In genomic region chr1:154418062-154418897, GRCh38 we compare ENCODE assay signal across 1 cellular context.
TF ChIP-seq lines count a peak whose summit lies in the region.

No MANE protein-coding gene starts in this region.

TF ChIP-seq in HepG2, 621 proteins besides CTCF, POLR2A, EP300 and RAD21 (continued from another document and continues in another):
- TF ChIP-seq, protein P1, sequence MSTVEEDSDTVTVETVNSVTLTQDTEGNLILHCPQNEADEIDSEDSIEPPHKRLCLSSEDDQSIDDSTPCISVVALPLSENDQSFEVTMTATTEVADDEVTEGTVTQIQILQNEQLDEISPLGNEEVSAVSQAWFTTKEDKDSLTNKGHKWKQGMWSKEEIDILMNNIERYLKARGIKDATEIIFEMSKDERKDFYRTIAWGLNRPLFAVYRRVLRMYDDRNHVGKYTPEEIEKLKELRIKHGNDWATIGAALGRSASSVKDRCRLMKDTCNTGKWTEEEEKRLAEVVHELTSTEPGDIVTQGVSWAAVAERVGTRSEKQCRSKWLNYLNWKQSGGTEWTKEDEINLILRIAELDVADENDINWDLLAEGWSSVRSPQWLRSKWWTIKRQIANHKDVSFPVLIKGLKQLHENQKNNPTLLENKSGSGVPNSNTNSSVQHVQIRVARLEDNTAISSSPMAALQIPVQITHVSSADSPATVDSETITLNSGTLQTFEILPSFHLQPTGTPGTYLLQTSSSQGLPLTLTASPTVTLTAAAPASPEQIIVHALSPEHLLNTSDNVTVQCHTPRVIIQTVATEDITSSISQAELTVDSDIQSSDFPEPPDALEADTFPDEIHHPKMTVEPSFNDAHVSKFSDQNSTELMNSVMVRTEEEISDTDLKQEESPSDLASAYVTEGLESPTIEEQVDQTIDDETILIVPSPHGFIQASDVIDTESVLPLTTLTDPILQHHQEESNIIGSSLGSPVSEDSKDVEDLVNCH (CRISPR knock-in tag; IDR thresholded peaks at IDR 0.05), result 0 out of 2 replicates have a peak, but pooled peaks have one; percentile 49
- TF ChIP-seq NR3C1 (CRISPR knock-in tag; IDR thresholded peaks at IDR 0.05) (no peak), ZNF33A (CRISPR knock-in tag; IDR thresholded peaks at IDR 0.05; ENCODE audit: borderline replicate concordance) (no peak), SCMH1 (CRISPR knock-in tag; IDR thresholded peaks at IDR 0.05; ENCODE audit: borderline replicate concordance) (no peak), FOXK1 (CRISPR knock-in tag; IDR thresholded peaks at IDR 0.05; ENCODE audit: borderline replicate concordance, low read depth) (peak; percentile 93), GLI4 (CRISPR knock-in tag; IDR thresholded peaks at IDR 0.05; ENCODE audit: borderline replicate concordance) (no peak), ZNF510 (CRISPR knock-in tag; IDR thresholded peaks at IDR 0.05; ENCODE audit: low read depth) (0 out of 2 replicates have a peak, but pooled peaks have one; percentile 42), ONECUT2 (CRISPR knock-in tag; IDR thresholded peaks at IDR 0.05) (no peak), STAT5B (CRISPR knock-in tag; IDR thresholded peaks at IDR 0.05) (no peak), ZNF605 (CRISPR knock-in tag; IDR thresholded peaks at IDR 0.05) (peak; percentile 51), IKZF1 (IDR thresholded peaks at IDR 0.05) (no peak), TBP (CRISPR knock-in tag; IDR thresholded peaks at IDR 0.05) (no peak), TCF12 (IDR thresholded peaks at IDR 0.05) (no peak), TCF12 (CRISPR knock-in tag; IDR thresholded peaks at IDR 0.05) (peak; percentile 86), MED13 (CRISPR knock-in tag; IDR thresholded peaks at IDR 0.05) (no peak), ZNF691 (CRISPR knock-in tag; IDR thresholded peaks at IDR 0.05; ENCODE audit: borderline replicate concordance, low read depth) (peak; percentile 83), CCAR2 (optimal IDR thresholded peaks at IDR 0.05; ENCODE audit: low read depth, low read length) (no peak), MYNN (CRISPR knock-in tag; IDR thresholded peaks at IDR 0.05; ENCODE audit: low read depth) (0 out of 2 replicates have a peak, but pooled peaks have one; percentile 38), ZBTB39 (CRISPR knock-in tag; IDR thresholded peaks at IDR 0.05) (peak; percentile 91; the same call in 1 of the 2 replicates), ZNF430 (CRISPR knock-in tag; IDR thresholded peaks at IDR 0.05) (peak; percentile 79; the same call in 1 of the 2 replicates), NR2F1 (CRISPR knock-in tag; IDR thresholded peaks at IDR 0.05) (peak; percentile 36 to 59; a peak in 1 of 4 replicates), KDM4B (CRISPR knock-in tag; IDR thresholded peaks at IDR 0.05) (no peak; the same call in 1 of the 2 replicates), SKI (IDR thresholded peaks at IDR 0.05; ENCODE audit: partially characterized antibody) (peak; percentile 86), CC2D1A (CRISPR knock-in tag; IDR thresholded peaks at IDR 0.05) (no peak), ZNF501 (CRISPR knock-in tag; IDR thresholded peaks at IDR 0.05) (peak; percentile 88), SMC3 (IDR thresholded peaks at IDR 0.05; ENCODE audit: low read length) (peak; percentile 34; the same call in 1 of the 2 replicates), ZNF280D (CRISPR knock-in tag; IDR thresholded peaks at IDR 0.05) (peak; percentile 93), NBN (conservative IDR thresholded peaks at IDR 0.05) (no peak), ZNF512B (CRISPR knock-in tag; IDR thresholded peaks at IDR 0.05; ENCODE audit: borderline replicate concordance) (peak; percentile 87; the same call in 1 of the 2 replicates), ZNF556 (CRISPR knock-in tag; IDR thresholded peaks at IDR 0.05; ENCODE audit: borderline replicate concordance) (peak; percentile 89; the same call in 1 of the 2 replicates), ZNF34 (CRISPR knock-in tag; IDR thresholded peaks at IDR 0.05; ENCODE audit: borderline replicate concordance) (no peak; the same call in 1 of the 2 replicates), ZNF562 (CRISPR knock-in tag; IDR thresholded peaks at IDR 0.05; ENCODE audit: borderline replicate concordance) (no peak), NR2C2 (CRISPR knock-in tag; IDR thresholded peaks at IDR 0.05; ENCODE audit: borderline replicate concordance) (peak; percentile 67; the same call in 1 of the 2 replicates), GMEB2 (CRISPR knock-in tag; IDR thresholded peaks at IDR 0.05; ENCODE audit: low read depth) (0 out of 2 replicates have a peak, but pooled peaks have one; percentile 42), ZNF737 (CRISPR knock-in tag; IDR thresholded peaks at IDR 0.05; ENCODE audit: borderline replicate concordance) (no peak), NFATC3 (CRISPR knock-in tag; IDR thresholded peaks at IDR 0.05) (no peak), ZNF564 (CRISPR knock-in tag; IDR thresholded peaks at IDR 0.05) (no peak; the same call in 1 of the 2 replicates), MTA1 (CRISPR knock-in tag; IDR thresholded peaks at IDR 0.05; ENCODE audit: borderline replicate concordance) (peak; percentile 93)
- TF ChIP-seq, protein P2, sequence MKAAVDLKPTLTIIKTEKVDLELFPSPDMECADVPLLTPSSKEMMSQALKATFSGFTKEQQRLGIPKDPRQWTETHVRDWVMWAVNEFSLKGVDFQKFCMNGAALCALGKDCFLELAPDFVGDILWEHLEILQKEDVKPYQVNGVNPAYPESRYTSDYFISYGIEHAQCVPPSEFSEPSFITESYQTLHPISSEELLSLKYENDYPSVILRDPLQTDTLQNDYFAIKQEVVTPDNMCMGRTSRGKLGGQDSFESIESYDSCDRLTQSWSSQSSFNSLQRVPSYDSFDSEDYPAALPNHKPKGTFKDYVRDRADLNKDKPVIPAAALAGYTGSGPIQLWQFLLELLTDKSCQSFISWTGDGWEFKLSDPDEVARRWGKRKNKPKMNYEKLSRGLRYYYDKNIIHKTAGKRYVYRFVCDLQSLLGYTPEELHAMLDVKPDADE (CRISPR knock-in tag; IDR thresholded peaks at IDR 0.05), result no peak
- TF ChIP-seq, protein P3, sequence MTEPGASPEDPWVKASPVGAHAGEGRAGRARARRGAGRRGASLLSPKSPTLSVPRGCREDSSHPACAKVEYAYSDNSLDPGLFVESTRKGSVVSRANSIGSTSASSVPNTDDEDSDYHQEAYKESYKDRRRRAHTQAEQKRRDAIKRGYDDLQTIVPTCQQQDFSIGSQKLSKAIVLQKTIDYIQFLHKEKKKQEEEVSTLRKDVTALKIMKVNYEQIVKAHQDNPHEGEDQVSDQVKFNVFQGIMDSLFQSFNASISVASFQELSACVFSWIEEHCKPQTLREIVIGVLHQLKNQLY (CRISPR knock-in tag; IDR thresholded peaks at IDR 0.05), result peak; percentile 94
- TF ChIP-seq, protein P4, sequence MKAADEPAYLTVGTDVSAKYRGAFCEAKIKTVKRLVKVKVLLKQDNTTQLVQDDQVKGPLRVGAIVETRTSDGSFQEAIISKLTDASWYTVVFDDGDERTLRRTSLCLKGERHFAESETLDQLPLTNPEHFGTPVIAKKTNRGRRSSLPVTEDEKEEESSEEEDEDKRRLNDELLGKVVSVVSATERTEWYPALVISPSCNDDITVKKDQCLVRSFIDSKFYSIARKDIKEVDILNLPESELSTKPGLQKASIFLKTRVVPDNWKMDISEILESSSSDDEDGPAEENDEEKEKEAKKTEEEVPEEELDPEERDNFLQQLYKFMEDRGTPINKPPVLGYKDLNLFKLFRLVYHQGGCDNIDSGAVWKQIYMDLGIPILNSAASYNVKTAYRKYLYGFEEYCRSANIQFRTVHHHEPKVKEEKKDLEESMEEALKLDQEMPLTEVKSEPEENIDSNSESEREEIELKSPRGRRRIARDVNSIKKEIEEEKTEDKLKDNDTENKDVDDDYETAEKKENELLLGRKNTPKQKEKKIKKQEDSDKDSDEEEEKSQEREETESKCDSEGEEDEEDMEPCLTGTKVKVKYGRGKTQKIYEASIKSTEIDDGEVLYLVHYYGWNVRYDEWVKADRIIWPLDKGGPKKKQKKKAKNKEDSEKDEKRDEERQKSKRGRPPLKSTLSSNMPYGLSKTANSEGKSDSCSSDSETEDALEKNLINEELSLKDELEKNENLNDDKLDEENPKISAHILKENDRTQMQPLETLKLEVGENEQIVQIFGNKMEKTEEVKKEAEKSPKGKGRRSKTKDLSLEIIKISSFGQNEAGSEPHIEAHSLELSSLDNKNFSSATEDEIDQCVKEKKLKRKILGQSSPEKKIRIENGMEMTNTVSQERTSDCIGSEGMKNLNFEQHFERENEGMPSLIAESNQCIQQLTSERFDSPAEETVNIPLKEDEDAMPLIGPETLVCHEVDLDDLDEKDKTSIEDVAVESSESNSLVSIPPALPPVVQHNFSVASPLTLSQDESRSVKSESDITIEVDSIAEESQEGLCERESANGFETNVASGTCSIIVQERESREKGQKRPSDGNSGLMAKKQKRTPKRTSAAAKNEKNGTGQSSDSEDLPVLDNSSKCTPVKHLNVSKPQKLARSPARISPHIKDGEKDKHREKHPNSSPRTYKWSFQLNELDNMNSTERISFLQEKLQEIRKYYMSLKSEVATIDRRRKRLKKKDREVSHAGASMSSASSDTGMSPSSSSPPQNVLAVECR (CRISPR knock-in tag; IDR thresholded peaks at IDR 0.05; ENCODE audit: borderline replicate concordance), result peak; percentile 76; the same call in 1 of the 2 replicates
